In genomic region chr9:115306860-115307259, GRCh38 we compare ENCODE assay signal across 20 cellular contexts.
"Had no signal": no experiment of that assay in that cellular context is flagged by ENCODE, and none has a peak within 500 bp of the region (broad histone marks: within the 10 kb centered on the region; RNA-seq: fewer than 3 reads in every experiment).

No MANE protein-coding gene starts in this region.

- DNase-seq: activated CD4-positive, alpha-beta T cell treated with anti-CD3 and anti-CD28 coated beads, Interleukin-2, amount 50 U/mL, for 1 hour; activated CD8-positive, alpha-beta T cell treated with anti-CD3 and anti-CD28 coated beads, Interleukin-2, amount 10 ng/mL, durations not matched to agents 7 days and 5 days; activated naive CD4-positive, alpha-beta T cell treated with Interleukin-2 at 50 U/mL for 16 hours; activated naive CD8-positive, alpha-beta T cell treated with anti-CD3 and anti-CD28 coated beads, Interleukin-2, amount 10 ng/mL, durations not matched to agents 7 days and 5 days; activated T-cell treated with anti-CD3 and anti-CD28 coated beads, Interleukin-2, amount 50 U/mL, for 1 hour; body of pancreas; caudate nucleus; effector memory CD4-positive, alpha-beta T cell; gastrocnemius medialis; hippocampal formation; left ventricle myocardium superior; pancreas; right cardiac atrium; stimulated activated CD4-positive, alpha-beta T cell treated with anti-CD3 and anti-CD28 coated beads, Interleukin-12 subunit alpha, Interleukin-12 subunit beta, amount 100 ng/mL, for 4 hours; stimulated activated CD4-positive, alpha-beta T cell treated with anti-CD3 and anti-CD28 coated beads, Interleukin-4, amount 100 ng/mL, for 4 hours; substantia nigra; thyroid gland; upper lobe of right lung had no signal

- H3K4me3 ChIP-seq: body of pancreas, gastrocnemius medialis, pancreas, thyroid gland, upper lobe of right lung had no signal

- H3K27ac ChIP-seq: body of pancreas, gastrocnemius medialis, neutrophil, pancreas, thyroid gland, upper lobe of right lung, VCaP had no signal

- H3K9me3 ChIP-seq: body of pancreas, gastrocnemius medialis, neutrophil, pancreas, thyroid gland, upper lobe of right lung had no signal

- H3K4me1 ChIP-seq: body of pancreas, gastrocnemius medialis, pancreas, thyroid gland, upper lobe of right lung had no signal

- H3K27me3 ChIP-seq: body of pancreas, gastrocnemius medialis, neutrophil, pancreas, thyroid gland, upper lobe of right lung had no signal

- FAIRE-seq: pancreas had no signal

- H3K36me3 ChIP-seq: gastrocnemius medialis, neutrophil, pancreas, thyroid gland, upper lobe of right lung had no signal
